Comparison of ENCODE assay signal across 3 cellular contexts in genomic region chr1:207925969-207926368, GRCh38. TPM values are rescaled to one million over a fixed set of nuclear protein-coding genes. Genes with fewer than 3 reads are reported as not detected.
"Had no signal": no experiment of that assay in that cellular context is flagged by ENCODE, and none has a peak within 500 bp of the region (broad histone marks: within the 10 kb centered on the region; RNA-seq: fewer than 3 reads in every experiment).

No MANE protein-coding gene starts in this region.

RNA-seq across cellular contexts. Expression of gene CD34, which starts 15.0 kb away (rescaled TPM):
- total RNA-seq: HepG2, HT1080 had no signal
- polyA plus RNA-seq: HepG2, IgD-negative memory B cell had no signal
